ENCODE assay signal across 8 cellular contexts in genomic region chr10:84256510-84257342, GRCh38. TPM values are rescaled to one million over a fixed set of nuclear protein-coding genes. Genes with fewer than 3 reads are reported as not detected.
DNase-seq lines count a peak whose midpoint lies in the region; ATAC-seq, FAIRE-seq and TF ChIP-seq lines count a peak whose summit lies in the region.

No MANE protein-coding gene starts in this region.

- DNase-seq in RPMI7951 (ENCODE audit: low read depth): peak; percentile 35
- peak; percentile 79 to 87 (median 85) for DNase-seq in K562 (ENCODE audit: extremely low read depth in 1 of 4, low spot score in 3 of 4)
- no peak for DNase-seq in keratinocyte (ENCODE audit: low read depth, low spot score)
- peak; percentile 23 to 69 (median 34) for DNase-seq in stimulated activated CD4-positive, alpha-beta T cell treated with anti-CD3 and anti-CD28 coated beads, TNF-alpha, amount 100 ng/mL, for 48 hours (ENCODE audit: low read depth in 3 of 3)

- H3K9me3 ChIP-seq in K562 (replicated peaks; ENCODE audit: control insufficient read depth, insufficient read depth, low read depth, low read length) (no peaks in the 10 kb centered on the region), keratinocyte (ENCODE audit: control insufficient read depth, low read depth, low read length) (no peaks in the 10 kb centered on the region)

- dilution Hi-C loops in keratinocyte (cut with MboI; ENCODE audit: extremely low pct_ligation_motif_present, low sequenced_read_pairs): no loop called here

- POLR2A ChIA-PET in K562 (lab: Yijun Ruan, JAX): interaction anchor here (0.6 to 1.0 kb wide), 3 partner anchors 14 to 290 kb away, joined by 3 read pairs; no protein-coding TSS in a partner anchor

- peak; percentile 82 for FAIRE-seq in K562 (lab: Jason Lieb, UNC)
- no peak for FAIRE-seq in keratinocyte (lab: Jason Lieb, UNC)

- peak overlapping the region; percentile 21 for H2AFZ ChIP-seq in ACC112 (ENCODE audit: low read length, unreplicated experiment)
- H2AFZ ChIP-seq in K562 (ENCODE audit: low read depth, low read length): peak overlapping the region; percentile 75
- H2AFZ ChIP-seq in keratinocyte (ENCODE audit: control insufficient read depth, low read length): no peak overlapping the region

- H3K4me2 ChIP-seq in K562 (ENCODE audit: insufficient read depth, low read length) (peak overlapping the region; percentile 22; the same call in 1 of the 2 replicates), keratinocyte (ENCODE audit: control insufficient read depth, extremely low read depth, insufficient read depth, low read depth, low read length) (no peak overlapping the region)

- H3K9me1 ChIP-seq in K562 (ENCODE audit: control insufficient read depth, insufficient read depth, low read length): no peaks in the 10 kb centered on the region
- H3K9me1 ChIP-seq in keratinocyte (ENCODE audit: control insufficient read depth, extremely low read depth, insufficient read depth, low read length): no peaks in the 10 kb centered on the region

- H4K20me1 ChIP-seq in K562 (replicated peaks; ENCODE audit: control insufficient read depth, insufficient read depth, low read length) (no peaks in the 10 kb centered on the region), keratinocyte (ENCODE audit: control insufficient read depth, extremely low read depth, insufficient read depth, low read length) (no peaks in the 10 kb centered on the region)

- no TSS peak for BruUV-seq in K562 (replicated peaks; lab: Mats Ljungman, UMichigan)

- TF ChIP-seq CTCF in K562 (IDR thresholded peaks at IDR 0.05 in 2 of 3, conservative IDR thresholded peaks at IDR 0.05 in 1 of 3; ENCODE audit: insufficient read depth in 2 of 3, low read depth in 1 of 3, low read length in 3 of 3) (peak; percentile 87 to 92 (median 91)), keratinocyte (optimal IDR thresholded peaks at IDR 0.05 in 1 of 3, IDR thresholded peaks at IDR 0.05 in 1 of 3, conservative IDR thresholded peaks at IDR 0.05 in 1 of 3; ENCODE audit: extremely low read depth in 1 of 3, insufficient read depth in 2 of 3, low read length in 3 of 3) (peak; percentile 52 to 64 (median 62))

- no peaks in the 10 kb centered on the region for H3K4me1 ChIP-seq in ACC112 (ENCODE audit: control insufficient read depth, insufficient read depth, low read length, unreplicated experiment)
- H3K4me1 ChIP-seq in K562 (replicated peaks in 1 of 2; ENCODE audit: control insufficient read depth in 2 of 2, insufficient read depth in 2 of 2, low read length in 2 of 2): peaks cover 4 to 15% of the 10 kb centered on the region in 2 experiments; a peak in 2 of 5 replicates
- H3K4me1 ChIP-seq in keratinocyte (ENCODE audit: control insufficient read depth, extremely low read depth, insufficient read depth, low read length): no peaks in the 10 kb centered on the region

- ATAC-seq in GM19452 (IDR thresholded peaks at IDR 0.05; ENCODE audit: unreplicated experiment) (peak; percentile 65), K562 (peak; percentile 95), esophagus mucosa (no peak), HG03460 (IDR thresholded peaks at IDR 0.05; ENCODE audit: unreplicated experiment) (no peak)

- H3K9ac ChIP-seq in K562 (ENCODE audit: insufficient read depth in 1 of 2, low read depth in 2 of 2, low read length in 2 of 2): peak overlapping the region in 1 of 2 experiments; percentile 87; a peak in 2 of 4 replicates
- H3K9ac ChIP-seq in keratinocyte (ENCODE audit: control insufficient read depth, extremely low read depth, insufficient read depth, low read length): no peak overlapping the region

- TF ChIP-seq POLR2A in K562 (conservative IDR thresholded peaks at IDR 0.05): no peak

- peak; percentile 44 to 74 for TF ChIP-seq RAD21 in K562 (CRISPR knock-in tag; conservative IDR thresholded peaks at IDR 0.05 in 1 of 2, IDR thresholded peaks at IDR 0.05 in 1 of 2)

- H3K27me3 ChIP-seq in ACC112 (ENCODE audit: insufficient read depth, low read length): peaks cover 43% of the 10 kb centered on the region
- H3K27me3 ChIP-seq in K562 (ENCODE audit: control insufficient read depth in 2 of 2, insufficient read depth in 2 of 2, low read length in 2 of 2): peaks cover 5 to 32% of the 10 kb centered on the region in 2 experiments; a peak in 2 of 5 replicates
- no peaks in the 10 kb centered on the region for H3K27me3 ChIP-seq in keratinocyte (ENCODE audit: control insufficient read depth, extremely low read depth, insufficient read depth, low read length)

- intact Hi-C loops in K562 (cut with micrococcal nuclease): loop anchor here (5.0 kb wide), 1 partner anchor 124 kb away; no protein-coding TSS in a partner anchor

- H3K36me3 ChIP-seq in ACC112 (ENCODE audit: insufficient read depth, low read length) (no peaks in the 10 kb centered on the region), K562 (ENCODE audit: control insufficient read depth, insufficient read depth, low read length) (no peaks in the 10 kb centered on the region), keratinocyte (ENCODE audit: control insufficient read depth in 2 of 2, extremely low read depth in 1 of 2, insufficient read depth in 2 of 2, low read length in 2 of 2) (no peaks in the 10 kb centered on the region)

- 21% methylated on average over 35 of the region's 35 CpGs for WGBS in K562 (ENCODE audit: insufficient coverage, low coverage, missing lambda C conversion rate)

- H3K4me3 ChIP-seq in ACC112 (ENCODE audit: low read depth, low read length): peak overlapping the region; percentile 58
- H3K4me3 ChIP-seq in K562: no peak overlapping the region
- no peak overlapping the region for H3K4me3 ChIP-seq in keratinocyte (ENCODE audit: control insufficient read depth in 2 of 3, extremely low read depth in 1 of 3, insufficient read depth in 2 of 3, low read depth in 1 of 3, low read length in 3 of 3)

- H3K79me2 ChIP-seq in ACC112 (ENCODE audit: control insufficient read depth, insufficient read depth, low read length, unreplicated experiment): no peaks in the 10 kb centered on the region
- no peaks in the 10 kb centered on the region for H3K79me2 ChIP-seq in K562 (ENCODE audit: control insufficient read depth, insufficient read depth, low read length)
- H3K79me2 ChIP-seq in keratinocyte (ENCODE audit: control insufficient read depth, insufficient read depth, low read length): no peaks in the 10 kb centered on the region

- in situ Hi-C loops in K562 (cut with MboI): no loop called here

- CTCF ChIA-PET in K562 (lab: Yijun Ruan, JAX; ENCODE audit: low intra/inter-chr PET ratio): interaction anchor here (0.6 to 0.7 kb wide), 3 partner anchors 131 to 175 kb away, joined by 3 read pairs; no protein-coding TSS in a partner anchor

- H3K27ac ChIP-seq in ACC112 (ENCODE audit: low read depth, low read length) (no peak overlapping the region), K562 (ENCODE audit: extremely low read depth, low read depth, low read length) (no peak overlapping the region), keratinocyte (ENCODE audit: control insufficient read depth, insufficient read depth, low read length) (no peak overlapping the region)

- TF ChIP-seq EP300 in K562 (IDR thresholded peaks at IDR 0.05; ENCODE audit: low read length): no peak

RNA-seq across cellular contexts. Expression of gene RGR, which starts 11.9 kb away (rescaled TPM):
- total RNA-seq in RPMI7951 (2014; rRNA removed; shearing (Covaris generic)): not detected in 2 replicates
- total RNA-seq in K562 (2011; cell fraction: chromatin; rRNA removed; ENCODE audit: low replicate concordance): not detected in 2 replicates
- total RNA-seq in K562 (2011; cell fraction: nucleolus; rRNA removed): not detected in 2 replicates
- not detected in 2 replicates for total RNA-seq in K562 (2011; cell fraction: nucleoplasm; rRNA removed)
- not detected in 2 replicates for total RNA-seq in K562 (2014; rRNA removed)
- total RNA-seq in K562 (2014; rRNA removed; fragmentation: Illumina TruSeq; extraction: Trizol): not detected in 2 replicates
- not detected in 2 replicates for total RNA-seq in K562 (2015; rRNA removed; fragmentation: Illumina TruSeq; extraction: Trizol)
- total RNA-seq in K562 (2021): not detected in 2 replicates
- not detected in 2 replicates for polyA plus RNA-seq in K562 (2011; rRNA removed)
- polyA plus RNA-seq in K562 (2011; cell fraction: cytosol; rRNA removed): not detected in 2 replicates
- polyA plus RNA-seq in K562 (2011; cell fraction: nucleus; rRNA removed): not detected in 2 replicates
- not detected in 2 replicates for polyA plus RNA-seq in K562 (2012)
- not detected in 2 replicates for polyA plus RNA-seq in K562 (2014; fragmentation: Illumina TruSeq; extraction: Trizol)
- polyA plus RNA-seq in K562 (2014; fragmentation: Nextera tagmentation; extraction: Ambion mirVana): not detected
- not detected in 2 replicates for polyA plus RNA-seq in K562 (2014; rRNA removed)
- not detected in 2 replicates for polyA minus RNA-seq in K562 (2011; rRNA and poly(A)+ RNA removed)
- not detected in 2 replicates for polyA minus RNA-seq in K562 (2011; cell fraction: cytosol; rRNA and poly(A)+ RNA removed)
- not detected in 2 replicates for polyA minus RNA-seq in K562 (2011; cell fraction: nucleus; rRNA and poly(A)+ RNA removed)
- not detected in 3 replicates for polyA plus RNA-seq in keratinocyte
- polyA plus RNA-seq in keratinocyte (2011; ENCODE audit: low read depth): not detected
- not detected in 2 replicates for polyA plus RNA-seq in keratinocyte (2011; cell fraction: cytosol; rRNA removed)
- polyA plus RNA-seq in keratinocyte (2011; cell fraction: nucleus; rRNA removed): not detected in 2 replicates
- polyA plus RNA-seq in keratinocyte (2012; ENCODE audit: low replicate concordance): not detected in 2 replicates
- not detected in 3 replicates for polyA minus RNA-seq in keratinocyte
- polyA minus RNA-seq in keratinocyte (2011; cell fraction: cytosol; rRNA and poly(A)+ RNA removed): not detected
- not detected in 2 replicates for polyA minus RNA-seq in keratinocyte (2011; cell fraction: nucleus; rRNA and poly(A)+ RNA removed)
- not detected for total RNA-seq in esophagus mucosa

RNA-seq across cellular contexts. Expression of gene LRIT1, which starts 15.4 kb away (rescaled TPM):
- total RNA-seq in RPMI7951 (2014; rRNA removed; shearing (Covaris generic)): not detected in 2 replicates
- total RNA-seq in K562 (2011; cell fraction: chromatin; rRNA removed; ENCODE audit: low replicate concordance): not detected in 2 replicates
- not detected in 2 replicates for total RNA-seq in K562 (2011; cell fraction: nucleolus; rRNA removed)
- not detected in 2 replicates for total RNA-seq in K562 (2011; cell fraction: nucleoplasm; rRNA removed)
- not detected in 2 replicates for total RNA-seq in K562 (2014; rRNA removed)
- not detected in 2 replicates for total RNA-seq in K562 (2014; rRNA removed; fragmentation: Illumina TruSeq; extraction: Trizol)
- not detected in 2 replicates for total RNA-seq in K562 (2015; rRNA removed; fragmentation: Illumina TruSeq; extraction: Trizol)
- not detected in 2 replicates for total RNA-seq in K562 (2021)
- not detected in 2 replicates for polyA plus RNA-seq in K562 (2011; rRNA removed)
- polyA plus RNA-seq in K562 (2011; cell fraction: cytosol; rRNA removed): not detected in 2 replicates
- not detected in 2 replicates for polyA plus RNA-seq in K562 (2011; cell fraction: nucleus; rRNA removed)
- not detected in 2 replicates for polyA plus RNA-seq in K562 (2012)
- polyA plus RNA-seq in K562 (2014; fragmentation: Illumina TruSeq; extraction: Trizol): not detected in 2 replicates
- polyA plus RNA-seq in K562 (2014; fragmentation: Nextera tagmentation; extraction: Ambion mirVana): not detected
- not detected in 2 replicates for polyA plus RNA-seq in K562 (2014; rRNA removed)
- not detected in 2 replicates for polyA minus RNA-seq in K562 (2011; rRNA and poly(A)+ RNA removed)
- not detected in 2 replicates for polyA minus RNA-seq in K562 (2011; cell fraction: cytosol; rRNA and poly(A)+ RNA removed)
- polyA minus RNA-seq in K562 (2011; cell fraction: nucleus; rRNA and poly(A)+ RNA removed): not detected in 2 replicates
- not detected in 3 replicates for polyA plus RNA-seq in keratinocyte
- not detected for polyA plus RNA-seq in keratinocyte (2011; ENCODE audit: low read depth)
- polyA plus RNA-seq in keratinocyte (2011; cell fraction: cytosol; rRNA removed): not detected in 2 replicates
- not detected in 2 replicates for polyA plus RNA-seq in keratinocyte (2011; cell fraction: nucleus; rRNA removed)
- not detected in 2 replicates for polyA plus RNA-seq in keratinocyte (2012; ENCODE audit: low replicate concordance)
- polyA minus RNA-seq in keratinocyte: not detected in 3 replicates
- not detected for polyA minus RNA-seq in keratinocyte (2011; cell fraction: cytosol; rRNA and poly(A)+ RNA removed)
- not detected in 2 replicates for polyA minus RNA-seq in keratinocyte (2011; cell fraction: nucleus; rRNA and poly(A)+ RNA removed)
- not detected for total RNA-seq in esophagus mucosa

RNA-seq across cellular contexts. Expression of gene LRIT2, which starts 31.4 kb away (rescaled TPM):
- not detected in 2 replicates for total RNA-seq in RPMI7951 (2014; rRNA removed; shearing (Covaris generic))
- not detected in 2 replicates for total RNA-seq in K562 (2011; cell fraction: chromatin; rRNA removed; ENCODE audit: low replicate concordance)
- total RNA-seq in K562 (2011; cell fraction: nucleolus; rRNA removed): not detected in 2 replicates
- not detected in 2 replicates for total RNA-seq in K562 (2011; cell fraction: nucleoplasm; rRNA removed)
- total RNA-seq in K562 (2014; rRNA removed) (not detected in 2 replicates), K562 (2014; rRNA removed; fragmentation: Illumina TruSeq; extraction: Trizol) (not detected in 2 replicates), K562 (2015; rRNA removed; fragmentation: Illumina TruSeq; extraction: Trizol) (not detected in 2 replicates), K562 (2021) (not detected in 2 replicates), esophagus mucosa (not detected)
- polyA plus RNA-seq in K562 (2011; rRNA removed) (not detected in 2 replicates), K562 (2014; fragmentation: Illumina TruSeq; extraction: Trizol) (not detected in 2 replicates), K562 (2014; fragmentation: Nextera tagmentation; extraction: Ambion mirVana) (not detected), K562 (2014; rRNA removed) (not detected in 2 replicates), keratinocyte (not detected in 3 replicates)
- not detected in 2 replicates for polyA plus RNA-seq in K562 (2011; cell fraction: cytosol; rRNA removed)
- polyA plus RNA-seq in K562 (2011; cell fraction: nucleus; rRNA removed): not detected in 2 replicates
- not detected in 2 replicates for polyA plus RNA-seq in K562 (2012)
- not detected in 2 replicates for polyA minus RNA-seq in K562 (2011; rRNA and poly(A)+ RNA removed)
- not detected in 2 replicates for polyA minus RNA-seq in K562 (2011; cell fraction: cytosol; rRNA and poly(A)+ RNA removed)
- polyA minus RNA-seq in K562 (2011; cell fraction: nucleus; rRNA and poly(A)+ RNA removed): not detected in 2 replicates
- polyA plus RNA-seq in keratinocyte (2011; ENCODE audit: low read depth): not detected
- not detected in 2 replicates for polyA plus RNA-seq in keratinocyte (2011; cell fraction: cytosol; rRNA removed)
- polyA plus RNA-seq in keratinocyte (2011; cell fraction: nucleus; rRNA removed): not detected in 2 replicates
- polyA plus RNA-seq in keratinocyte (2012; ENCODE audit: low replicate concordance): 0.06 TPM in 1 of 2 replicates, not detected in the other
- polyA minus RNA-seq in keratinocyte: 0.30 TPM in 1 of 3 replicates, not detected in the others
- not detected for polyA minus RNA-seq in keratinocyte (2011; cell fraction: cytosol; rRNA and poly(A)+ RNA removed)
- not detected in 2 replicates for polyA minus RNA-seq in keratinocyte (2011; cell fraction: nucleus; rRNA and poly(A)+ RNA removed)

Comparison
In these comparisons a context has a peak if more than half of its experiments do, and no peak if none do; other contexts are left out.
1. ATAC-seq: peak in GM19452 (single experiment) and K562 (single experiment); none in esophagus mucosa (single experiment) and HG03460 (single experiment).